ENCODE assay signal across 8 cellular contexts in genomic region chr1:180912801-180913616, GRCh38. TPM values are rescaled to one million over a fixed set of nuclear protein-coding genes. Genes with fewer than 3 reads are reported as not detected.
DNase-seq lines count a peak whose midpoint lies in the region; ATAC-seq, FAIRE-seq and TF ChIP-seq lines count a peak whose summit lies in the region.

Gene KIAA1614 (plus strand): TSS chr1:180912897. CDS start chr1:180913244, 347 bp downstream.

- DNase-seq in CD4-positive, CD25-positive, alpha-beta regulatory T cell, result no peak
- DNase-seq in bronchial epithelial cell (ENCODE audit: low read depth), result no peak
- DNase-seq in iris pigment epithelial cell (ENCODE audit: low read depth), result peak; percentile 52
- no peak for DNase-seq in small intestine
- no peak for DNase-seq in NK-92 treated with Interleukin-12 subunit alpha and Interleukin-12 subunit beta, amount 100 ng/mL, for 24 hours (lab: John Stamatoyannopoulos, UW)
- DNase-seq in NCI-H510A (lab: John Stamatoyannopoulos, UW), result no peak

- H3K9me3 ChIP-seq in CD4-positive, CD25-positive, alpha-beta regulatory T cell (ENCODE audit: control insufficient read depth in 2 of 2, low read length in 2 of 2), result no peaks in the 10 kb centered on the region
- no peaks in the 10 kb centered on the region for H3K9me3 ChIP-seq in small intestine (ENCODE audit: control insufficient read depth, low read depth)

- H3K9me3 Mint-ChIP-seq in CD4-positive, CD25-positive, alpha-beta regulatory T cell, result peaks cover 0 to 4% (median 0%) of the 10 kb centered on the region in 7 donors

- WGBS in small intestine, 3 donors, result 6 to 13% (median 10%) methylated on average over 48 to 77 of the region's 77 CpGs

- no peak within 1 kb of the TSS for H3K27ac Mint-ChIP-seq in CD4-positive, CD25-positive, alpha-beta regulatory T cell

- peaks cover 9% of the 10 kb centered on the region for H3K4me1 ChIP-seq in CD4-positive, CD25-positive, alpha-beta regulatory T cell (ENCODE audit: control insufficient read depth, insufficient read depth, low read length, poor library complexity, severe bottlenecking)
- no peaks in the 10 kb centered on the region for H3K4me1 ChIP-seq in small intestine (ENCODE audit: control insufficient read depth in 2 of 2, insufficient read depth in 1 of 2, low read depth in 1 of 2, low read length in 1 of 2)

- no peak for TF ChIP-seq CTCF in bronchial epithelial cell (IDR thresholded peaks at IDR 0.05; ENCODE audit: insufficient read depth, low read length, severe bottlenecking)

- peaks cover 0 to 13% (median 4%) of the 10 kb centered on the region in 4 donors for H3K4me1 Mint-ChIP-seq in CD4-positive, CD25-positive, alpha-beta regulatory T cell

- H3K27ac ChIP-seq in CD4-positive, CD25-positive, alpha-beta regulatory T cell (ENCODE audit: insufficient read depth, low read length, poor library complexity, severe bottlenecking), result no peak within 1 kb of the TSS
- peak within 1 kb of the TSS; percentile 12 to 78 for H3K27ac ChIP-seq in small intestine (ENCODE audit: low read depth in 1 of 2, low read length in 1 of 2)

- no peaks in the 10 kb centered on the region for H3K36me3 Mint-ChIP-seq in CD4-positive, CD25-positive, alpha-beta regulatory T cell

- H3K4me3 ChIP-seq in CD4-positive, CD25-positive, alpha-beta regulatory T cell (ENCODE audit: low read depth, low read length), result no peak within 1 kb of the TSS
- H3K4me3 ChIP-seq in bronchial epithelial cell (ENCODE audit: low read depth, low read length) (peak within 1 kb of the TSS; percentile 42), small intestine (ENCODE audit: low read depth in 1 of 2, low read length in 2 of 2) (peak within 1 kb of the TSS; percentile 48 to 53)

- H3K27me3 ChIP-seq in CD4-positive, CD25-positive, alpha-beta regulatory T cell (ENCODE audit: control insufficient read depth, insufficient read depth, low read length), result peaks cover 16% of the 10 kb centered on the region
- H3K27me3 ChIP-seq in bronchial epithelial cell (ENCODE audit: control insufficient read depth, insufficient read depth, low read length) (no peaks in the 10 kb centered on the region), small intestine (ENCODE audit: control insufficient read depth in 2 of 2, insufficient read depth in 2 of 2, low read length in 2 of 2) (peaks cover 0 to 3% of the 10 kb centered on the region in 2 donors)

- FAIRE-seq in bronchial epithelial cell (lab: Jason Lieb, UNC), result no peak
- FAIRE-seq in small intestine (lab: Jason Lieb, UNC), result no peak

- ATAC-seq in CD4-positive, CD25-positive, alpha-beta regulatory T cell (ENCODE audit: low read depth in 2 of 2), result no peak
- ATAC-seq in HG03135 (IDR thresholded peaks at IDR 0.05; ENCODE audit: unreplicated experiment), result peak; percentile 32
- ATAC-seq in HG02623 (IDR thresholded peaks at IDR 0.05; ENCODE audit: unreplicated experiment), result no peak

- no peaks in the 10 kb centered on the region for H3K36me3 ChIP-seq in CD4-positive, CD25-positive, alpha-beta regulatory T cell (ENCODE audit: control insufficient read depth, insufficient read depth, low read length)
- H3K36me3 ChIP-seq in bronchial epithelial cell (ENCODE audit: control insufficient read depth, insufficient read depth, low read length) (no peaks in the 10 kb centered on the region), small intestine (ENCODE audit: control insufficient read depth in 2 of 2, insufficient read depth in 2 of 2, low read length in 2 of 2) (no peaks in the 10 kb centered on the region)

- H3K27me3 Mint-ChIP-seq in CD4-positive, CD25-positive, alpha-beta regulatory T cell, result peaks cover 36% of the 10 kb centered on the region

- H3K4me3 Mint-ChIP-seq in CD4-positive, CD25-positive, alpha-beta regulatory T cell, result peak within 1 kb of the TSS; percentile 2 to 48 (median 36)

RNA-seq across cellular contexts. Expression of gene KIAA1614, which starts in this region (rescaled TPM):
- 0.20 TPM for total RNA-seq in CD4-positive, CD25-positive, alpha-beta regulatory T cell
- under 1 TPM in 2 of 4 donors, not detected in 2; 0.02 to 0.05 TPM for polyA plus RNA-seq in CD4-positive, CD25-positive, alpha-beta regulatory T cell
- total RNA-seq in bronchial epithelial cell, result 0.38 and 0.79 TPM in 2 replicates
- 1 to 10 TPM in 1 of 3 donors, under 1 TPM in 1, not detected in 1; 0.89 to 2.1 TPM for polyA plus RNA-seq in small intestine
